ENCODE assay signal across 10 cellular contexts in the genomic region with DNA sequence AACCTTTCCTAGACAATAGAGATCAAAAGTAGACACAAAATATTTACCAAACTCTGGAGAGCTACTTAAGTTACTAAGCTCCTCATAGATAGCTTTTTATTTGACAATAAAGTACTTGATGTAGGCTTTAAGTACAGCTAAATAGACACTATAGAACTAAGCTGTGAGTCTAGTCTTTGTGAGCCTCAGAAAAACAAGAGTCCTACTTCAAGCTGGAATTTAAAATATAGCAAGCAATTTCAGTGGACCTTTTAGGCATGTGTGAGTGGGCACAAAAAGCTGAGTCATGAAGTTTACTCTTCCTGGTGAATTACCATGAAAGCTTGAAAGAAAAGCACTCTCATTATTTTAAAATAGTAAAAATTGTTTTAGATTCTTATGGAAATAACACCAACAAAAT.
DNase-seq lines count a peak whose midpoint lies in the region; ATAC-seq and TF ChIP-seq lines count a peak whose summit lies in the region.
"Had no signal": no experiment of that assay in that cellular context is flagged by ENCODE, and none has a peak within 500 bp of the region (broad histone marks: within the 10 kb centered on the region; RNA-seq: fewer than 3 reads in every experiment).

No MANE protein-coding gene starts in this region.

- no peaks in the 10 kb centered on the region for H3K36me3 ChIP-seq in CD8-positive, alpha-beta T cell (ENCODE audit: insufficient read depth, low read length)
- no peaks in the 10 kb centered on the region for H3K36me3 ChIP-seq in adipocyte (ENCODE audit: control insufficient read depth, insufficient read depth, low read length, severe bottlenecking)
- H3K36me3 ChIP-seq: adrenal gland had no signal

- H3K27me3 ChIP-seq in CD8-positive, alpha-beta T cell (ENCODE audit: insufficient read depth, low read length): no peaks in the 10 kb centered on the region
- H3K27me3 ChIP-seq in adipocyte (replicated peaks; ENCODE audit: control insufficient read depth, insufficient read depth, low read length): no peaks in the 10 kb centered on the region
- H3K27me3 ChIP-seq: adrenal gland had no signal

- H3K9ac ChIP-seq in adipocyte (ENCODE audit: low read length): no peak overlapping the region

- TF ChIP-seq CTCF in CD8-positive, alpha-beta T cell (IDR thresholded peaks at IDR 0.05): no peak

- no peak for DNase-seq in CD8-positive, alpha-beta T cell
- DNase-seq in HT1080 (ENCODE audit: low read depth): peak; percentile 7
- peak; percentile 65 for DNase-seq in adipocyte (ENCODE audit: low read depth)
- peak; percentile 33 for DNase-seq in medulla oblongata (ENCODE audit: extremely low spot score)
- no peak for DNase-seq in NK-92 (lab: John Stamatoyannopoulos, UW; ENCODE audit: unreplicated experiment)
- no peak for DNase-seq in NAMALWA (ENCODE audit: low spot score)
- no peak for DNase-seq in NCI-H2171 treated with DMSO at 0.1 percent for 48 hours (lab: John Stamatoyannopoulos, UW)
- DNase-seq: adrenal gland had no signal

- H3K9me3 ChIP-seq in CD8-positive, alpha-beta T cell (ENCODE audit: low read length): no peaks in the 10 kb centered on the region
- H3K9me3 ChIP-seq in adipocyte (ENCODE audit: control insufficient read depth, low read length): no peaks in the 10 kb centered on the region
- H3K9me3 ChIP-seq: adrenal gland had no signal

- peaks cover 85% of the 10 kb centered on the region for H3K4me1 Mint-ChIP-seq in CD8-positive, alpha-beta T cell (ENCODE audit: low read depth)

- POLR2A ChIA-PET in CD8-positive, alpha-beta T cell (lab: Charles Lee): interaction anchor here (1.2 to 2.2 kb wide), 3 partner anchors 10 to 106 kb away, joined by 5 to 11 read pairs (median 8); no protein-coding TSS in a partner anchor

- H3K9me3 Mint-ChIP-seq in CD8-positive, alpha-beta T cell: no peaks in the 10 kb centered on the region

- H3K36me3 Mint-ChIP-seq in CD8-positive, alpha-beta T cell: peaks cover 22% of the 10 kb centered on the region

- intact Hi-C loops in CD8-positive, alpha-beta T cell (cut with DNase I, micrococcal nuclease): loop anchor here in 1 of 2 experiments (1.0 kb wide), 1 partner anchor 8 kb away; no protein-coding TSS in a partner anchor

- H3K27ac ChIP-seq in CD8-positive, alpha-beta T cell (ENCODE audit: low read depth, low read length): no peak overlapping the region
- H3K27ac ChIP-seq: adrenal gland had no signal

- H3K27me3 Mint-ChIP-seq in CD8-positive, alpha-beta T cell (ENCODE audit: low read depth): no peaks in the 10 kb centered on the region

- peak overlapping the region; percentile 8 for H3K4me3 Mint-ChIP-seq in CD8-positive, alpha-beta T cell

- CTCF ChIA-PET in CD8-positive, alpha-beta T cell (lab: Charles Lee): interaction anchor here (0.7 to 2.3 kb wide), 3 partner anchors 54 to 200 kb away, joined by 3 to 8 read pairs (median 5); no protein-coding TSS in a partner anchor

- peak overlapping the region; percentile 69 for H3K27ac Mint-ChIP-seq in CD8-positive, alpha-beta T cell

- H3K4me3 ChIP-seq in CD8-positive, alpha-beta T cell (ENCODE audit: low read depth, low read length): no peak overlapping the region
- H3K4me3 ChIP-seq in adipocyte (ENCODE audit: low read length): no peak overlapping the region
- H3K4me3 ChIP-seq: adrenal gland had no signal

- no peak for ATAC-seq in CD8-positive, alpha-beta T cell
- no peak for ATAC-seq in GM21360 (IDR thresholded peaks at IDR 0.05; ENCODE audit: unreplicated experiment)
- ATAC-seq: Panc1 had no signal

- peaks cover 85% of the 10 kb centered on the region for H3K4me1 ChIP-seq in CD8-positive, alpha-beta T cell (ENCODE audit: insufficient read depth, low read length)
- peaks cover 38% of the 10 kb centered on the region for H3K4me1 ChIP-seq in adipocyte (ENCODE audit: control insufficient read depth, insufficient read depth, low read length)

Comparison
In these comparisons a context has a peak if more than half of its experiments do, and no peak if none do; other contexts are left out.
1. DNase-seq: peak in HT1080 (single experiment), adipocyte (single experiment) and medulla oblongata (single experiment); none in CD8-positive, alpha-beta T cell (0 of 7), NK-92 (single experiment), NAMALWA (single experiment) and NCI-H2171 treated with DMSO at 0.1 percent for 48 hours (single experiment).